8 cellular contexts compared by ENCODE assay signal in the genomic region with DNA sequence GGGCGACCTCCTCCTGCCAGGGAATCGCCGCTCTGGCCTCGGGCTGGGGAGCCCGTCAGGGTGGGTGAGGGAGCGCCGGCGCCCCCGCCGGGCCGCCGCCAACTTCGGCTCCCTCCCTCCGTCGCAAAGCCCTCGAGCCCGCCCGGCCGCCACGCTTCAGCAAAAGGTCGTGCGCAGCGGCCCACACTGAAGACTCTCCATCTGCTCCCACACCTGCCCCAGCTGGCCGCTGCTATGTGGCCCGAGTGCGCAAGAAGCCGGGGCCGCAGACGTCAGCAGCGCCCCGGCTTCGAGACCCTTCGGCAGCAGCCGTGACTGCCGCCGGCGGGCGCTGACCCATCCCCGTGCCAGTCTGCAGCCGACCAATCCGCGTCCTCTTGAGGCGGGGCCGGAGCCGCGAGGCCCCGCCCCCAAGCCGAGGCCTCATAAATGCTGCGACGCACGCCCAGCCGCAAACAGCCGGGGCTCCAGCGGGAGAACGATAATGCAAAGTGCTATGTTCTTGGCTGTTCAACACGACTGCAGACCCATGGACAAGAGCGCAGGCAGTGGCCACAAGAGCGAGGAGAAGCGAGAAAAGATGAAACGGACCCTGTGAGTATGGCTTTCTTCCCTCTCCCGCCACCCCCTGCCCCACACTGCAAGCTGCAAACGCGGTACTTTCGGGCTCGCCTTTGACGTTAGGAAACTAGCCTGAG. TPM values are rescaled to one million over a fixed set of nuclear protein-coding genes. Genes with fewer than 3 reads are reported as not detected.
DNase-seq lines count a peak whose midpoint lies in the region; ATAC-seq and TF ChIP-seq lines count a peak whose summit lies in the region.

A gene with protein sequence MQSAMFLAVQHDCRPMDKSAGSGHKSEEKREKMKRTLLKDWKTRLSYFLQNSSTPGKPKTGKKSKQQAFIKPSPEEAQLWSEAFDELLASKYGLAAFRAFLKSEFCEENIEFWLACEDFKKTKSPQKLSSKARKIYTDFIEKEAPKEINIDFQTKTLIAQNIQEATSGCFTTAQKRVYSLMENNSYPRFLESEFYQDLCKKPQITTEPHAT (plus strand): TSS at position 452 of the 698 bp plus-strand sequence. CDS start 33 bp downstream, at position 485.

- TF ChIP-seq CTCF in GM12865 (IDR thresholded peaks at IDR 0.05; ENCODE audit: insufficient read depth, low read depth, low read length, missing control alignments) (no peak), SU-DHL-6 (IDR thresholded peaks at IDR 0.05; ENCODE audit: insufficient read depth, low read length, poor library complexity, severe bottlenecking) (no peak), heart left ventricle (IDR thresholded peaks at IDR 0.05) (peak in 6 of 12 donors; percentile 7 to 58 (median 36)), transverse colon (IDR thresholded peaks at IDR 0.05) (no peak)

- peaks cover 13% of the 10 kb centered on the region for H4K20me1 ChIP-seq in SU-DHL-6 (ENCODE audit: low read depth, low read length)

- H3K4me1 ChIP-seq in heart left ventricle (peaks cover 0 to 49% (median 21%) of the 10 kb centered on the region in 12 donors), transverse colon (peaks cover 0 to 25% (median 4%) of the 10 kb centered on the region in 4 donors)

- peaks cover 66% of the 10 kb centered on the region for H3F3A ChIP-seq in SU-DHL-6 (ENCODE audit: insufficient read depth)

- H3K4me3 ChIP-seq in GM12865 (ENCODE audit: low read depth, low read length) (peak within 1 kb of the TSS; percentile 67), SU-DHL-6 (ENCODE audit: insufficient read depth, low read length, poor library complexity, severe bottlenecking) (peak within 1 kb of the TSS; percentile 85), heart left ventricle (peak within 1 kb of the TSS; percentile 12 to 89 (median 75)), transverse colon (peak within 1 kb of the TSS; percentile 47 to 96 (median 62))

- peaks cover 17% of the 10 kb centered on the region for H3K79me2 ChIP-seq in SU-DHL-6 (ENCODE audit: insufficient read depth, low read length)

- H3K4me2 ChIP-seq in SU-DHL-6 (ENCODE audit: low read depth, low read length, poor library complexity, severe bottlenecking) = peak within 1 kb of the TSS; percentile 93

- H3K27ac ChIP-seq in SU-DHL-6 (ENCODE audit: low read depth, low read length) (peak within 1 kb of the TSS; percentile 95), heart left ventricle (peak within 1 kb of the TSS; percentile 24 to 93 (median 88)), transverse colon (peak within 1 kb of the TSS; percentile 92 to 96 (median 94))

- H3K36me3 ChIP-seq in SU-DHL-6 (ENCODE audit: low read length) (peaks cover 26% of the 10 kb centered on the region), heart left ventricle (peaks cover 0 to 23% (median 10%) of the 10 kb centered on the region in 9 donors), transverse colon (no peaks in the 10 kb centered on the region)

- H3K27me3 Mint-ChIP-seq in activated naive CD8-positive, alpha-beta T cell treated with anti-CD3 and anti-CD28 coated beads, Interleukin-2, amount 50 U/mL, for 24 hours = peaks cover 3% of the 10 kb centered on the region

- no peaks in the 10 kb centered on the region for H3K9me3 Mint-ChIP-seq in activated naive CD8-positive, alpha-beta T cell treated with anti-CD3 and anti-CD28 coated beads, Interleukin-2, amount 50 U/mL, for 24 hours

- peak within 1 kb of the TSS; percentile 98 for H3K4me3 Mint-ChIP-seq in activated naive CD8-positive, alpha-beta T cell treated with anti-CD3 and anti-CD28 coated beads, Interleukin-2, amount 50 U/mL, for 24 hours

- peaks cover 11% of the 10 kb centered on the region for H3K36me3 Mint-ChIP-seq in activated naive CD8-positive, alpha-beta T cell treated with anti-CD3 and anti-CD28 coated beads, Interleukin-2, amount 50 U/mL, for 24 hours (ENCODE audit: low read depth)

- no peaks in the 10 kb centered on the region for H3K27me3 ChIP-seq in SU-DHL-6 (ENCODE audit: low read length)
- no peaks in the 10 kb centered on the region for H3K27me3 ChIP-seq in heart left ventricle
- H3K27me3 ChIP-seq in transverse colon = no peaks in the 10 kb centered on the region

- peak; percentile 94 for ATAC-seq in HG02642 (IDR thresholded peaks at IDR 0.05; ENCODE audit: poor library complexity, unreplicated experiment)
- ATAC-seq in activated naive CD8-positive, alpha-beta T cell treated with anti-CD3 and anti-CD28 coated beads, Interleukin-2, amount 50 U/mL, for 24 hours = peak; percentile 92
- ATAC-seq in heart left ventricle = peak; percentile 95 to 98 (median 98)

- no peaks in the 10 kb centered on the region for H3K9me3 ChIP-seq in SU-DHL-6 (ENCODE audit: insufficient read depth, low read length)
- H3K9me3 ChIP-seq in heart left ventricle = no peaks in the 10 kb centered on the region
- H3K9me3 ChIP-seq in transverse colon = no peaks in the 10 kb centered on the region

- peaks cover 46% of the 10 kb centered on the region for H3K4me1 Mint-ChIP-seq in activated naive CD8-positive, alpha-beta T cell treated with anti-CD3 and anti-CD28 coated beads, Interleukin-2, amount 50 U/mL, for 24 hours

- H3K9ac ChIP-seq in SU-DHL-6 (ENCODE audit: low read length) = peak within 1 kb of the TSS; percentile 77

- H3K9me2 ChIP-seq in SU-DHL-6 (replicated peaks; ENCODE audit: insufficient read depth, low read length) = no peaks in the 10 kb centered on the region

- peak within 1 kb of the TSS; percentile 84 for H2AFZ ChIP-seq in SU-DHL-6 (ENCODE audit: low read depth, low read length, severe bottlenecking)

- in situ Hi-C loops in transverse colon (cut with MboI; ENCODE audit: low pct_ligation_motif_present in 1 of 4, low pct_unique_long_range_greater_than_20kb in 1 of 4, low sequenced_read_pairs in 3 of 4) = loop anchor here in 2 of 4 donors (10.0 to 25.0 kb wide), 3 partner anchors 206 to 304 kb away; a partner anchor contains a TSS

- peak; percentile 94 for DNase-seq in GM12865 (ENCODE audit: low read depth)
- DNase-seq in NCI-H1105 (lab: John Stamatoyannopoulos, UW) = peak; percentile 88
- DNase-seq in activated naive CD8-positive, alpha-beta T cell treated with anti-CD3 and anti-CD28 coated beads, Interleukin-2, amount 50 U/mL, for 24 hours = peak; percentile 86
- DNase-seq in heart left ventricle = peak; percentile 92 to 96 (median 95)
- peak; percentile 95 for DNase-seq in pons (ENCODE audit: low spot score)
- peak; percentile 94 for DNase-seq in transverse colon

- intact Hi-C loops in heart left ventricle (cut with DNase I) = loop anchor here (2.0 to 10.0 kb wide), 17 partner anchors 69 to 334 kb away; a partner anchor contains a TSS
- intact Hi-C loops in transverse colon (cut with DNase I; ENCODE audit: low total_unique reads) = loop anchor here (2.0 to 10.0 kb wide), 2 partner anchors 96 to 204 kb away; no protein-coding TSS in a partner anchor

- no peak for TF ChIP-seq EP300 in transverse colon (IDR thresholded peaks at IDR 0.05; ENCODE audit: low read depth)

- peak within 1 kb of the TSS; percentile 88 for H3K27ac Mint-ChIP-seq in activated naive CD8-positive, alpha-beta T cell treated with anti-CD3 and anti-CD28 coated beads, Interleukin-2, amount 50 U/mL, for 24 hours

- TF ChIP-seq POLR2A in heart left ventricle (IDR thresholded peaks at IDR 0.05) (peak; percentile 94 to 100), transverse colon (IDR thresholded peaks at IDR 0.05) (peak; percentile 99)

- WGBS in heart left ventricle, 4 donors = 0 to 4% (median 1%) methylated on average over 20 to 66 of the region's 66 CpGs
- WGBS in transverse colon (ENCODE audit: low coverage in 1 of 2), 2 donors = 0 to 2% methylated on average over 9 to 49 of the region's 66 CpGs

RNA-seq across cellular contexts. Expression of the gene that starts here (rescaled TPM):
- 10 to 100 TPM in 4 of 9 donors, 1 to 10 TPM in 5; 7.6 to 32.6 (median 9.8) TPM for total RNA-seq in heart left ventricle
- polyA plus RNA-seq in heart left ventricle = 10 to 100 TPM; 20.5 to 25.7 TPM
- 100 to 1,000 TPM in 1 of 4 donors, 10 to 100 TPM in 3; 22.1 to 132 (median 68.9) TPM for total RNA-seq in transverse colon

Comparison
In these comparisons a context has a peak if more than half of its experiments do, and no peak if none do; other contexts are left out.
1. Peak in every context shown above with its lines: DNase-seq, ATAC-seq, H3K4me3 ChIP-seq and H3K27ac ChIP-seq.